ENCODE assay signal across 33 cellular contexts in genomic region chr2:115290478-115290877, GRCh38.
"Had no signal": no experiment of that assay in that cellular context is flagged by ENCODE, and none has a peak within 500 bp of the region (broad histone marks: within the 10 kb centered on the region; RNA-seq: fewer than 3 reads in every experiment).

No MANE protein-coding gene starts in this region.

- H3K9me3 ChIP-seq: MG63 had no signal

- H3K27me3 ChIP-seq: MG63 had no signal

- H3K4me3 ChIP-seq: MG63 had no signal

- H3K36me3 ChIP-seq: MG63 had no signal

- DNase-seq: Karpas-422, Kasumi-1, MG63, MM.1S, MV-4-11, NCI-H1048, NCI-H1092, NCI-H1092 treated with DMSO at 0.1 percent for 48 hours, NCI-H1105, NCI-H1417, NCI-H1417 treated with DMSO at 0.1 percent for 48 hours, NCI-H1436, NCI-H1436 treated with DMSO at 0.1 percent for 48 hours, NCI-H146, NCI-H1694, NCI-H1694 treated with DMSO at 0.1 percent for 48 hours, NCI-H187, NCI-H187 treated with DMSO at 0.1 percent for 48 hours, NCI-H1930, NCI-H2029, NCI-H2029 treated with DMSO at 0.1 percent for 48 hours, NCI-H2081, NCI-H2081 treated with DMSO at 0.1 percent for 48 hours, NCI-H2107, NCI-H2171, NCI-H2171 treated with DMSO at 0.1 percent for 48 hours, NCI-H2227 treated with DMSO at 0.1 percent for 48 hours, NCI-H226, NCI-H345, NCI-H446, NCI-H446 treated with DMSO at 0.1 percent for 48 hours, NCI-H510A, NCI-H510A treated with DMSO at 0.1 percent for 48 hours had no signal
